9 cellular contexts compared by ENCODE assay signal in genomic region chr1:193368302-193368701, GRCh38.
DNase-seq lines count a peak whose midpoint lies in the region; ATAC-seq and TF ChIP-seq lines count a peak whose summit lies in the region.
"Had no signal": no experiment of that assay in that cellular context is flagged by ENCODE, and none has a peak within 500 bp of the region (broad histone marks: within the 10 kb centered on the region; RNA-seq: fewer than 3 reads in every experiment).

No MANE protein-coding gene starts in this region.

- peaks cover 6 to 15% of the 10 kb centered on the region in 2 donors for H3K4me1 Mint-ChIP-seq in immature natural killer cell

- H3K4me3 ChIP-seq in MM.1S (ENCODE audit: low read length) (no peak overlapping the region), OCI-LY7 (ENCODE audit: low read depth, low read length, poor library complexity, severe bottlenecking) (no peak overlapping the region)

- H3K9me3 ChIP-seq in MM.1S (replicated peaks; ENCODE audit: insufficient read depth, low read length) = no peaks in the 10 kb centered on the region
- H3K9me3 ChIP-seq in OCI-LY7 (ENCODE audit: low read length) = no peaks in the 10 kb centered on the region

- H2AFZ ChIP-seq in MM.1S (ENCODE audit: low read length) (no peak overlapping the region), OCI-LY7 (ENCODE audit: low read length) (no peak overlapping the region)

- no peaks in the 10 kb centered on the region for H4K20me1 ChIP-seq in MM.1S (ENCODE audit: insufficient read depth, low read length)
- no peaks in the 10 kb centered on the region; the same call in 1 of the 2 replicates for H4K20me1 ChIP-seq in OCI-LY7 (ENCODE audit: insufficient read depth, low read length)

- DNase-seq in MM.1S (peak; percentile 38), immature natural killer cell (peak in 1 of 3 donors; percentile 13), ACHN (no peak), occipital lobe (lab: John Stamatoyannopoulos, UW) (no peak), OCI-LY7 (ENCODE audit: low spot score) (no peak), globus pallidus (ENCODE audit: low spot score) (no peak)
- DNase-seq: NCI-H1930 had no signal

- H3K79me2 ChIP-seq in MM.1S (ENCODE audit: low read length) = no peaks in the 10 kb centered on the region
- no peaks in the 10 kb centered on the region for H3K79me2 ChIP-seq in OCI-LY7 (ENCODE audit: insufficient read depth, low read depth, low read length)

- H3K36me3 ChIP-seq in MM.1S (replicated peaks; ENCODE audit: insufficient read depth, low read length) (no peaks in the 10 kb centered on the region), OCI-LY7 (ENCODE audit: insufficient read depth, low read length) (no peaks in the 10 kb centered on the region)

- H3F3A ChIP-seq in MM.1S (ENCODE audit: insufficient read depth, low read length) = no peaks in the 10 kb centered on the region

- in situ Hi-C loops in ACHN (cut with HindIII; ENCODE audit: low pct_ligation_motif_present, low pct_unique_long_range_greater_than_20kb, low sequenced_read_pairs) = no loop called here

- intact Hi-C loops in OCI-LY7 (cut with micrococcal nuclease; ENCODE audit: unreplicated experiment) = no loop called here

- BruUV-seq in OCI-LY7 (replicated peaks; lab: Mats Ljungman, UMichigan) = no TSS peak

- H3K27ac Mint-ChIP-seq in immature natural killer cell = peak overlapping the region; percentile 21 to 76 (median 48)

- CTCF ChIA-PET in OCI-LY7 (lab: Charles Lee; ENCODE audit: unreplicated experiment) = no interaction called here

- H3K9me2 ChIP-seq in MM.1S (replicated peaks; ENCODE audit: insufficient read depth, low read length) (no peaks in the 10 kb centered on the region), OCI-LY7 (ENCODE audit: insufficient read depth, low read length) (no peaks in the 10 kb centered on the region)

- no peak overlapping the region for H3K27ac ChIP-seq in MM.1S (ENCODE audit: low read length)
- no peak overlapping the region for H3K27ac ChIP-seq in OCI-LY7 (ENCODE audit: low read depth, low read length, poor library complexity, severe bottlenecking)

- H3K27me3 ChIP-seq in MM.1S (replicated peaks; ENCODE audit: insufficient read depth, low read length) = no peaks in the 10 kb centered on the region

- H3K27me3 Mint-ChIP-seq in immature natural killer cell (ENCODE audit: low read depth in 3 of 3) = peaks cover 2 to 3% (median 2%) of the 10 kb centered on the region in 3 donors

- POLR2A ChIA-PET in OCI-LY7 (lab: Charles Lee) = no interaction called here

- H3K4me1 ChIP-seq in MM.1S (ENCODE audit: low read length) (no peaks in the 10 kb centered on the region), OCI-LY7 (ENCODE audit: insufficient read depth, low read length, poor library complexity, severe bottlenecking) (no peaks in the 10 kb centered on the region)

- TF ChIP-seq CTCF in MM.1S (IDR thresholded peaks at IDR 0.05; ENCODE audit: low read length) (no peak), OCI-LY7 (conservative IDR thresholded peaks at IDR 0.05; ENCODE audit: low read length) (no peak)

- peak overlapping the region; percentile 38 to 57 (median 49) for H3K4me3 Mint-ChIP-seq in immature natural killer cell

- no peaks in the 10 kb centered on the region for H3K9me3 Mint-ChIP-seq in immature natural killer cell

- no peak overlapping the region for H3K9ac ChIP-seq in MM.1S (ENCODE audit: low read length)

- no peaks in the 10 kb centered on the region for H3K36me3 Mint-ChIP-seq in immature natural killer cell

- H3K4me2 ChIP-seq in MM.1S (ENCODE audit: low read depth, low read length) = peak overlapping the region; percentile 36; the same call in 1 of the 2 replicates
- H3K4me2 ChIP-seq in OCI-LY7 (ENCODE audit: low read length) = no peak overlapping the region

- ATAC-seq in GM18511 (IDR thresholded peaks at IDR 0.05; ENCODE audit: unreplicated experiment) (peak; percentile 82), GM21576 (IDR thresholded peaks at IDR 0.05; ENCODE audit: unreplicated experiment) (peak; percentile 89)
